ENCODE assay signal across 16 cellular contexts in the genomic region with DNA sequence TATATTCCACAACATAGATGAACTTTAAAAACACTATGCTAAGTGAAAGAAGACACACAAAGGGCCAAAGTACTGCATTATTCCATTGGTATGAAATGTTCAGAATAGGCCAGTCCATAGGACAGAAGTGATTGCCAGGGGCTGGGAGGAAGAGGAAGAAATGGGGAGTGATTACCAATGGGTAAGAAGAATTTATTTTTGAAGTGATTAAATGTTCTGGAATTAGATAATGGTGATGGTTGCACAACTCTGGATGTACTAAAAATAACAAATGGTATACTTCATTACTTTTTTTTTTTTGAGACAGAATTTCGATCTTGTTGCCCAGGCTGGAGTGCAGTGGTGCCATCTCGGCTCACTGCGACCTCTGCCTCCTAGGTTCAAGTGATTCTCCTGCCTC.
"Had no signal": no experiment of that assay in that cellular context is flagged by ENCODE, and none has a peak within 500 bp of the region (broad histone marks: within the 10 kb centered on the region; RNA-seq: fewer than 3 reads in every experiment).

No MANE protein-coding gene starts in this region.

- DNase-seq: activated CD4-positive, alpha-beta T cell treated with anti-CD3 and anti-CD28 coated beads, Interleukin-2, amount 50 U/mL, for 1 hour; activated CD8-positive, alpha-beta memory T cell treated with anti-CD3 and anti-CD28 coated beads for 24 hours; activated naive CD4-positive, alpha-beta T cell; activated naive CD8-positive, alpha-beta T cell treated with anti-CD3 and anti-CD28 coated beads, Interleukin-2, amount 50 U/mL, for 24 hours; cortex of kidney; effector CD4-positive, alpha-beta T cell; esophagus squamous epithelium; sigmoid colon; stimulated activated CD4-positive, alpha-beta T cell treated with anti-CD3 and anti-CD28 coated beads, Interleukin-12 subunit alpha, Interleukin-12 subunit beta, amount 100 ng/mL, for 4 hours; T-helper 9 cell had no signal

- H3K27ac ChIP-seq: esophagus squamous epithelium, sigmoid colon had no signal

- H3K9me3 ChIP-seq: esophagus squamous epithelium had no signal

- H3K27me3 ChIP-seq: esophagus squamous epithelium, sigmoid colon had no signal

- H3K36me3 Mint-ChIP-seq: stimulated activated effector memory CD8-positive, alpha-beta T cell treated with anti-CD3 and anti-CD28 coated beads, Interleukin-12 subunit alpha, Interleukin-12 subunit beta, amount 100 ng/mL, for 72 hours had no signal

- ATAC-seq: activated CD4-positive, CD25-positive, alpha-beta regulatory T cell treated with anti-CD3 and anti-CD28 coated beads, Interleukin-2, amount 50 U/mL, for 24 hours; activated naive CD8-positive, alpha-beta T cell treated with anti-CD3 and anti-CD28 coated beads, Interleukin-2, amount 50 U/mL, for 24 hours; left lobe of liver; stimulated activated effector memory CD8-positive, alpha-beta T cell treated with anti-CD3 and anti-CD28 coated beads, Interleukin-12 subunit alpha, Interleukin-12 subunit beta, amount 100 ng/mL, for 72 hours had no signal

- FAIRE-seq: keratinocyte had no signal

- H3K36me3 ChIP-seq: esophagus squamous epithelium, sigmoid colon had no signal

- H3K4me1 ChIP-seq: esophagus squamous epithelium, sigmoid colon had no signal

- H3K4me3 ChIP-seq: esophagus squamous epithelium, sigmoid colon had no signal

- H3K4me1 Mint-ChIP-seq: activated naive CD8-positive, alpha-beta T cell treated with anti-CD3 and anti-CD28 coated beads, Interleukin-2, amount 50 U/mL, for 24 hours; neural crest cell; stimulated activated effector memory CD8-positive, alpha-beta T cell treated with anti-CD3 and anti-CD28 coated beads, Interleukin-12 subunit alpha, Interleukin-12 subunit beta, amount 100 ng/mL, for 72 hours had no signal

- H3K27me3 Mint-ChIP-seq: activated naive CD8-positive, alpha-beta T cell treated with anti-CD3 and anti-CD28 coated beads, Interleukin-2, amount 50 U/mL, for 24 hours; central memory CD8-positive, alpha-beta T cell had no signal

- H3K27ac Mint-ChIP-seq: activated naive CD8-positive, alpha-beta T cell treated with anti-CD3 and anti-CD28 coated beads, Interleukin-2, amount 50 U/mL, for 24 hours; stimulated activated effector memory CD8-positive, alpha-beta T cell treated with anti-CD3 and anti-CD28 coated beads, Interleukin-12 subunit alpha, Interleukin-12 subunit beta, amount 100 ng/mL, for 72 hours had no signal

- H3K4me3 Mint-ChIP-seq: activated naive CD8-positive, alpha-beta T cell treated with anti-CD3 and anti-CD28 coated beads, Interleukin-2, amount 50 U/mL, for 24 hours; central memory CD8-positive, alpha-beta T cell; neural crest cell; stimulated activated effector memory CD8-positive, alpha-beta T cell treated with anti-CD3 and anti-CD28 coated beads, Interleukin-12 subunit alpha, Interleukin-12 subunit beta, amount 100 ng/mL, for 72 hours had no signal
